In genomic region chr3:154161806-154162205, GRCh38 we compare ENCODE assay signal across 14 cellular contexts.
"Had no signal": no experiment of that assay in that cellular context is flagged by ENCODE, and none has a peak within 500 bp of the region (broad histone marks: within the 10 kb centered on the region; RNA-seq: fewer than 3 reads in every experiment).

No MANE protein-coding gene starts in this region.

- H3K4me3 ChIP-seq: breast epithelium, heart right ventricle, tibial artery had no signal

- H3K36me3 ChIP-seq: heart right ventricle, tibial artery had no signal

- H3K4me1 ChIP-seq: breast epithelium, heart right ventricle had no signal

- DNase-seq: activated CD4-positive, alpha-beta T cell treated with anti-CD3 and anti-CD28 coated beads, Interleukin-2, amount 10 ng/mL, durations not matched to agents 7 days and 5 days; activated CD8-positive, alpha-beta T cell treated with anti-CD3 and anti-CD28 coated beads, Interleukin-2, amount 10 ng/mL, durations not matched to agents 7 days and 5 days; activated naive CD4-positive, alpha-beta T cell treated with anti-CD3 and anti-CD28 coated beads for 36 hours; activated T-cell treated with anti-CD3 and anti-CD28 coated beads, Interleukin-2, amount 50 U/mL, for 24 hours; dermis blood vessel endothelial cell; effector memory CD8-positive, alpha-beta T cell; heart right ventricle; right cardiac atrium; stimulated activated naive CD8-positive, alpha-beta T cell treated with anti-CD3 and anti-CD28 coated beads, Interleukin-15, Interleukin-2, amounts not matched to agents 100 U/mL and 50 U/mL, for 24 hours; substantia nigra; tibial artery had no signal

- ATAC-seq: activated CD4-positive, CD25-positive, alpha-beta regulatory T cell treated with anti-CD3 and anti-CD28 coated beads, Interleukin-2, amount 50 U/mL, for 24 hours; activated CD8-positive, alpha-beta T cell treated with anti-CD3 and anti-CD28 coated beads, Interleukin-2, amount 10 ng/mL, durations not matched to agents 7 days and 5 days; effector memory CD8-positive, alpha-beta T cell; heart right ventricle; right cardiac atrium; stimulated activated naive CD8-positive, alpha-beta T cell treated with anti-CD3 and anti-CD28 coated beads, Interleukin-15, Interleukin-2, amounts not matched to agents 100 U/mL and 50 U/mL, for 24 hours had no signal

- H3K9me3 ChIP-seq: breast epithelium, heart right ventricle, tibial artery had no signal

- H3K27me3 ChIP-seq: breast epithelium, heart right ventricle, tibial artery had no signal

- H3K27ac ChIP-seq: breast epithelium, epithelial cell of prostate, heart right ventricle, tibial artery had no signal
